Comparison of ENCODE assay signal across 1 cellular context in the genomic region with DNA sequence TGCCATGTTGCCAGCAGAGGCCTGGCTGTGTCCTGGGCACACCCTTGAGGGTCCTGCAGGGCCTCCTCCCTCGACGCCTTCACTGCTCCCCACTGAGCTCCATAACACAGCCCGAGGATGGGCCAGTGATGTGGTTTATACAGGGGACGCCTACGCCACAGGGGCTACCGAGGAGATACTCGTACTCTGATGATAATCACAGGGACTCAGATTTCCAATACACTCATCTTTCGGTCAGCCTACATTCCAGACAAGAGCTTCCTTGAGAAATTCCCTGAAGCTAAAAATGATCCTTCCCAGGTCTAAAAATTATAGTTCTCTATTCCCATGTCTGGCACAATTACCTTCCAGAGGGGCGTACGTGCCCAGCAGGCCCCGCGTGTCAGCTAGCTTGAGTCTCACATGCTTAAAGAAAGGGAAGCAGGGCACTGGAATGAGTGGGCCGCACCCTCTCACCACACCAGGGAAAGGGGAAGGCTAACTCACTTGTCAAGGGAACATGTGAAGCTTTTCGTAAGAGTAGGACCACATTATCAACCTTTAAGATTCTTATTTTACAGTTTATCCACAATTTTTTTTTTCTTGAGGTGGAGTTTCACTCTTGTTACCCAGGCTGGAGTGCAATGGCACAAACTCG.
TF ChIP-seq lines count a peak whose summit lies in the region.

No MANE protein-coding gene starts in this region.

TF ChIP-seq in H1, 55 proteins besides CTCF, POLR2A, EP300 and RAD21:
- no peak for TF ChIP-seq YY1 (IDR thresholded peaks at IDR 0.05; ENCODE audit: low read depth, low read length)
- TF ChIP-seq MAFK (IDR thresholded peaks at IDR 0.05; ENCODE audit: low read depth, low read length), result no peak
- TF ChIP-seq POU5F1 (IDR thresholded peaks at IDR 0.05; ENCODE audit: low read depth, low read length), result no peak
- peak; percentile 56; the same call in 1 of the 2 replicates for TF ChIP-seq MAX (IDR thresholded peaks at IDR 0.05)
- peak; percentile 37; the same call in 1 of the 2 replicates for TF ChIP-seq E2F6 (IDR thresholded peaks at IDR 0.05)
- TF ChIP-seq CHD7 (IDR thresholded peaks at IDR 0.05; ENCODE audit: insufficient replicate concordance, low read length), result no peak
